In genomic region chr17:12522743-12523181, GRCh38 we compare ENCODE assay signal across 12 cellular contexts.
DNase-seq lines count a peak whose midpoint lies in the region; ATAC-seq and TF ChIP-seq lines count a peak whose summit lies in the region.
"Had no signal": no experiment of that assay in that cellular context is flagged by ENCODE, and none has a peak within 500 bp of the region (broad histone marks: within the 10 kb centered on the region; RNA-seq: fewer than 3 reads in every experiment).

No MANE protein-coding gene starts in this region.

- H3K4me1 ChIP-seq in RWPE2 (ENCODE audit: insufficient read depth, poor library complexity, severe bottlenecking) = peaks cover 5% of the 10 kb centered on the region
- H3K4me1 ChIP-seq in rectal smooth muscle tissue (ENCODE audit: control insufficient read depth, insufficient read depth, low read length) = peaks cover 5% of the 10 kb centered on the region

- H3K27me3 ChIP-seq in RWPE2 (ENCODE audit: insufficient read depth, poor library complexity, severe bottlenecking) = no peaks in the 10 kb centered on the region
- no peaks in the 10 kb centered on the region for H3K27me3 ChIP-seq in rectal smooth muscle tissue (ENCODE audit: control insufficient read depth, insufficient read depth, low read length)

- intact Hi-C loops in posterior cingulate gyrus (cut with DNase I) = no loop called here

- H3K36me3 ChIP-seq in RWPE2 (ENCODE audit: low read depth) (no peaks in the 10 kb centered on the region), rectal smooth muscle tissue (ENCODE audit: control insufficient read depth, insufficient read depth, low read length) (no peaks in the 10 kb centered on the region)

- H3K4me3 ChIP-seq in RWPE2 (ENCODE audit: severe bottlenecking) = no peak overlapping the region
- no peak overlapping the region for H3K4me3 ChIP-seq in rectal smooth muscle tissue (ENCODE audit: low read length)

- DNase-seq in ELF-1 (ENCODE audit: low read depth, low spot score) (peak; percentile 96), RWPE2 (ENCODE audit: low spot score) (peak; percentile 83), glomerular visceral epithelial cell (ENCODE audit: extremely low spot score) (peak; percentile 66), DMS53 treated with DMSO at 0.1 percent for 48 hours (lab: John Stamatoyannopoulos, UW; ENCODE audit: unreplicated experiment) (no peak), posterior cingulate gyrus (no peak)
- DNase-seq in NK-92 treated with Interleukin-12 subunit alpha and Interleukin-12 subunit beta, amount 100 ng/mL, for 24 hours (lab: John Stamatoyannopoulos, UW) = no peak
- DNase-seq: DND-41; NCI-H524; stimulated activated CD4-positive, alpha-beta T cell treated with anti-CD3 and anti-CD28 coated beads, Interleukin-12 subunit alpha, Interleukin-12 subunit beta, amount 100 ng/mL, for 4 hours; stimulated activated naive CD8-positive, alpha-beta T cell treated with anti-CD3 and anti-CD28 coated beads, Interleukin-15, Interleukin-2, amounts not matched to agents 100 U/mL and 50 U/mL, for 24 hours had no signal

- TF ChIP-seq CTCF in RWPE2 (IDR thresholded peaks at IDR 0.05; ENCODE audit: poor library complexity, severe bottlenecking) = no peak

- H3K9me3 ChIP-seq in RWPE2 (ENCODE audit: severe bottlenecking) = no peaks in the 10 kb centered on the region

- no peak overlapping the region for H3K9ac ChIP-seq in rectal smooth muscle tissue (ENCODE audit: low read length)

- peak overlapping the region; percentile 27 for H3K27ac ChIP-seq in RWPE2 (ENCODE audit: poor library complexity, severe bottlenecking)
- H3K27ac ChIP-seq in rectal smooth muscle tissue (ENCODE audit: low read depth, low read length) = peak overlapping the region; percentile 63

- ATAC-seq in RWPE2 (ENCODE audit: low read depth) = peak; percentile 97
- no peak for ATAC-seq in GM21515 (IDR thresholded peaks at IDR 0.05; ENCODE audit: unreplicated experiment)
- ATAC-seq: stimulated activated naive CD8-positive, alpha-beta T cell treated with anti-CD3 and anti-CD28 coated beads, Interleukin-15, Interleukin-2, amounts not matched to agents 100 U/mL and 50 U/mL, for 24 hours had no signal

Comparison
In these comparisons a context has a peak if more than half of its experiments do, and no peak if none do; other contexts are left out.
1. DNase-seq: peak in ELF-1 (single experiment), RWPE2 (single experiment) and glomerular visceral epithelial cell (single experiment); none in DMS53 treated with DMSO at 0.1 percent for 48 hours (single experiment), NK-92 treated with Interleukin-12 subunit alpha and Interleukin-12 subunit beta, amount 100 ng/mL, for 24 hours (single experiment) and posterior cingulate gyrus (0 of 10).